Comparison of ENCODE assay signal across 27 cellular contexts in genomic region chr12:15044461-15044860, GRCh38.
DNase-seq lines count a peak whose midpoint lies in the region; ATAC-seq lines count a peak whose summit lies in the region.
"Had no signal": no experiment of that assay in that cellular context is flagged by ENCODE, and none has a peak within 500 bp of the region (broad histone marks: within the 10 kb centered on the region; RNA-seq: fewer than 3 reads in every experiment).

No MANE protein-coding gene starts in this region.

- DNase-seq in EL (peak; percentile 1), adipocyte (ENCODE audit: low read depth) (peak; percentile 31), fibroblast of gingiva (ENCODE audit: low read depth) (peak; percentile 4), renal cortical epithelial cell (ENCODE audit: low read depth) (peak; percentile 9), DMS 273 treated with DMSO at 0.1 percent for 48 hours (lab: John Stamatoyannopoulos, UW) (no peak), activated gamma-delta T cell (lab: John Stamatoyannopoulos, UW) (no peak), KG1 (lab: John Stamatoyannopoulos, UW) (no peak)
- DNase-seq: ACHN; activated CD4-positive, alpha-beta T cell treated with anti-CD3 and anti-CD28 coated beads for 36 hours; activated naive CD4-positive, alpha-beta T cell treated with anti-CD3 and anti-CD28 coated beads, Interleukin-2, amount 10 ng/mL, durations not matched to agents 7 days and 5 days; activated T-cell treated with anti-CD3 and anti-CD28 coated beads, Interleukin-2, amount 50 U/mL, for 48 hours; aorta; effector memory CD4-positive, alpha-beta T cell; esophagus squamous epithelium; Kasumi-1; left lung; NCI-H1092; NCI-H2081 treated with DMSO at 0.1 percent for 48 hours; pancreas; Peyer's patch; sigmoid colon; substantia nigra had no signal

- H3K4me1 ChIP-seq in adipocyte (ENCODE audit: control insufficient read depth, insufficient read depth, low read length): peaks cover 20% of the 10 kb centered on the region
- H3K4me1 ChIP-seq: esophagus squamous epithelium, heart right ventricle, left lung, pancreas, Peyer's patch, SJSA1 had no signal

- no peak for ATAC-seq in GM21825 (IDR thresholded peaks at IDR 0.05; ENCODE audit: unreplicated experiment)
- ATAC-seq: activated CD4-positive, alpha-beta T cell treated with anti-CD3 and anti-CD28 coated beads for 36 hours; HCT116; heart right ventricle; left lung; natural killer cell treated with Interleukin-12 subunit alpha and Interleukin-12 subunit beta and Interleukin-15 and Interleukin-18, amount 100 ng/mL, for 72 hours; pancreas had no signal

- H3K27me3 ChIP-seq in adipocyte (replicated peaks; ENCODE audit: control insufficient read depth, insufficient read depth, low read length): no peaks in the 10 kb centered on the region
- H3K27me3 ChIP-seq: esophagus squamous epithelium, heart right ventricle, left lung, pancreas, Peyer's patch, sigmoid colon, SJSA1 had no signal

- no peaks in the 10 kb centered on the region for H3K36me3 ChIP-seq in adipocyte (ENCODE audit: control insufficient read depth, insufficient read depth, low read length, severe bottlenecking)
- H3K36me3 ChIP-seq: esophagus squamous epithelium, heart right ventricle, left lung, pancreas, Peyer's patch, sigmoid colon, SJSA1 had no signal

- H3K9me3 ChIP-seq in adipocyte (ENCODE audit: control insufficient read depth, low read length): no peaks in the 10 kb centered on the region
- H3K9me3 ChIP-seq: esophagus squamous epithelium, heart right ventricle, left lung, pancreas, Peyer's patch, sigmoid colon, SJSA1 had no signal

- no peak overlapping the region for H3K9ac ChIP-seq in adipocyte (ENCODE audit: low read length)

- no peak overlapping the region for H3K4me3 ChIP-seq in adipocyte (ENCODE audit: low read length)
- H3K4me3 ChIP-seq: esophagus squamous epithelium, heart right ventricle, left lung, pancreas, Peyer's patch, sigmoid colon, SJSA1 had no signal

Comparison
In these comparisons a context has a peak if more than half of its experiments do, and no peak if none do; other contexts are left out.
1. DNase-seq: peak in EL (single experiment), adipocyte (single experiment), fibroblast of gingiva (single experiment) and renal cortical epithelial cell (single experiment); none in DMS 273 treated with DMSO at 0.1 percent for 48 hours (single experiment), activated gamma-delta T cell (single experiment) and KG1 (single experiment).